In the genomic region with DNA sequence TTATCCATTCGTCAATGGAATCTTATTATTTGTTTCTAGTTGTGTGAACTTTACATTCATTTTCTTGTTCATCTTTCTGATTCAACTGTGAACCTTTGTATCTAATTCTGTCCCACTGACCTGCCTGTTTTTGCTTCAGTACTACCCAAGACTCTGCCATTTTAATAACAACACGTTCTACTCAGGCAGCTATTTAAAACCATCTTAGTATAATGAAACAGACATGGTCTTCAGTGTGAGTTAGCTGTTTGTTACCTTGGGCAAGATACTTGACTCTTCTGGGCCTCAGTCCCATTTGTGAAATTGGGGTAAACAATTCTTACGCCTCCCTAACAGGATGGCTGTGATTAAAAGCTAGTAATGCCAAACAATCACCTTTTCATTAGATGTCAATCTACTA, we compare ENCODE assay signal across 10 cellular contexts. TPM values are rescaled to one million over a fixed set of nuclear protein-coding genes. Genes with fewer than 3 reads are reported as not detected.
DNase-seq lines count a peak whose midpoint lies in the region; ATAC-seq, FAIRE-seq and TF ChIP-seq lines count a peak whose summit lies in the region.
"Had no signal": no experiment of that assay in that cellular context is flagged by ENCODE, and none has a peak within 500 bp of the region (broad histone marks: within the 10 kb centered on the region; RNA-seq: fewer than 3 reads in every experiment).

No MANE protein-coding gene starts in this region.

- H3K36me3 ChIP-seq in kidney (ENCODE audit: control insufficient read depth in 1 of 2, insufficient read depth in 2 of 2, low read length in 2 of 2) (no peaks in the 10 kb centered on the region), suprapubic skin (no peaks in the 10 kb centered on the region)

- no peak for TF ChIP-seq CTCF in kidney (IDR thresholded peaks at IDR 0.05; ENCODE audit: borderline replicate concordance, extremely low read depth, insufficient read depth)
- no peak for TF ChIP-seq CTCF in suprapubic skin (IDR thresholded peaks at IDR 0.05)

- H3K27ac Mint-ChIP-seq in activated CD4-positive, alpha-beta T cell treated with anti-CD3 and anti-CD28 coated beads, Interleukin-2, amount 10 ng/mL, durations not matched to agents 24 days and 14 days = peak overlapping the region; percentile 87
- peak overlapping the region; percentile 83 for H3K27ac Mint-ChIP-seq in activated T-helper 1 cell treated with anti-CD3 and anti-CD28 coated beads, Interleukin-12 subunit alpha, Interleukin-12 subunit beta, Interleukin-2, Interleukin-4 antibody, amounts not matched to agents 30 ng/mL and 10 ng/mL and 1 ng/mL, durations not matched to agents 14 hours and 24 hours and 36 hours

- 29% methylated on average over 3 of the region's 3 CpGs for WGBS in suprapubic skin

- H3K27ac ChIP-seq in kidney (ENCODE audit: low read depth in 2 of 2, low read length in 2 of 2) = no peak overlapping the region
- H3K27ac ChIP-seq in suprapubic skin = no peak overlapping the region

- H3K4me1 Mint-ChIP-seq in activated CD4-positive, alpha-beta T cell treated with anti-CD3 and anti-CD28 coated beads, Interleukin-2, amount 10 ng/mL, durations not matched to agents 24 days and 14 days = peaks cover 24% of the 10 kb centered on the region
- H3K4me1 Mint-ChIP-seq in activated T-helper 1 cell treated with anti-CD3 and anti-CD28 coated beads, Interleukin-12 subunit alpha, Interleukin-12 subunit beta, Interleukin-2, Interleukin-4 antibody, amounts not matched to agents 30 ng/mL and 10 ng/mL and 1 ng/mL, durations not matched to agents 14 hours and 24 hours and 36 hours (ENCODE audit: low read depth) = peaks cover 32% of the 10 kb centered on the region

- H3K4me1 ChIP-seq in kidney (ENCODE audit: control insufficient read depth in 1 of 2, insufficient read depth in 1 of 2, low read depth in 1 of 2, low read length in 2 of 2) (peaks cover 10 to 24% of the 10 kb centered on the region in 2 donors), suprapubic skin (peaks cover 54% of the 10 kb centered on the region)

- no peak overlapping the region for H3K4me3 Mint-ChIP-seq in activated CD4-positive, alpha-beta T cell treated with anti-CD3 and anti-CD28 coated beads, Interleukin-2, amount 10 ng/mL, durations not matched to agents 24 days and 14 days
- H3K4me3 Mint-ChIP-seq in activated T-helper 1 cell treated with anti-CD3 and anti-CD28 coated beads, Interleukin-12 subunit alpha, Interleukin-12 subunit beta, Interleukin-2, Interleukin-4 antibody, amounts not matched to agents 30 ng/mL and 10 ng/mL and 1 ng/mL, durations not matched to agents 14 hours and 24 hours and 36 hours = peak overlapping the region; percentile 84

- peaks cover 16% of the 10 kb centered on the region for H3K36me3 Mint-ChIP-seq in activated CD4-positive, alpha-beta T cell treated with anti-CD3 and anti-CD28 coated beads, Interleukin-2, amount 10 ng/mL, durations not matched to agents 24 days and 14 days (ENCODE audit: low read depth)
- H3K36me3 Mint-ChIP-seq in activated T-helper 1 cell treated with anti-CD3 and anti-CD28 coated beads, Interleukin-12 subunit alpha, Interleukin-12 subunit beta, Interleukin-2, Interleukin-4 antibody, amounts not matched to agents 30 ng/mL and 10 ng/mL and 1 ng/mL, durations not matched to agents 14 hours and 24 hours and 36 hours (ENCODE audit: low read depth) = peaks cover 14% of the 10 kb centered on the region

- no peak for TF ChIP-seq EP300 in suprapubic skin (IDR thresholded peaks at IDR 0.05)

- H3K4me3 ChIP-seq in kidney (ENCODE audit: low read length in 2 of 2) = peak overlapping the region; percentile 92 to 94
- peak overlapping the region; percentile 78 for H3K4me3 ChIP-seq in suprapubic skin

- no peaks in the 10 kb centered on the region for H3K27me3 ChIP-seq in suprapubic skin

- DNase-seq in activated CD4-positive, alpha-beta T cell treated with anti-CD3 and anti-CD28 coated beads, Interleukin-2, amount 10 ng/mL, durations not matched to agents 24 days and 14 days = no peak
- no peak for DNase-seq in activated CD4-positive, alpha-beta T cell treated with anti-CD3 and anti-CD28 coated beads for 4 hours
- DNase-seq in activated T-helper 1 cell treated with anti-CD3 and anti-CD28 coated beads, Interleukin-12 subunit alpha, Interleukin-12 subunit beta, Interleukin-2, Interleukin-4 antibody, amounts not matched to agents 30 ng/mL and 10 ng/mL and 1 ng/mL, durations not matched to agents 14 hours and 24 hours and 36 hours (ENCODE audit: low spot score) = no peak
- DNase-seq in kidney (no peak), suprapubic skin (ENCODE audit: low spot score in 2 of 2) (no peak), D341Med (ENCODE audit: low spot score) (no peak), iPS-NIHi7 (ENCODE audit: extremely low spot score) (no peak)
- DNase-seq: stimulated activated CD4-positive, alpha-beta T cell treated with anti-CD3 and anti-CD28 coated beads, Interleukin-1b, Interleukin-23, amount 100 ng/mL, for 48 hours had no signal

- intact Hi-C loops in activated CD4-positive, alpha-beta T cell treated with anti-CD3 and anti-CD28 coated beads, Interleukin-2, amount 10 ng/mL, durations not matched to agents 24 days and 14 days (cut with micrococcal nuclease) = loop anchor here (5.0 kb wide), 2 partner anchors 42 to 528 kb away; partner anchors contain the start of gene TM6SF1
- intact Hi-C loops in activated T-helper 1 cell treated with anti-CD3 and anti-CD28 coated beads, Interleukin-12 subunit alpha, Interleukin-12 subunit beta, Interleukin-2, Interleukin-4 antibody, amounts not matched to agents 30 ng/mL and 10 ng/mL and 1 ng/mL, durations not matched to agents 14 hours and 24 hours and 36 hours (cut with micrococcal nuclease) = loop anchor here (1.0 to 10.0 kb wide), 5 partner anchors 98 to 801 kb away; partner anchors contain the start of genes EFL1, RPS17 and SAXO2
- intact Hi-C loops in kidney (cut with DNase I) = no loop called here

- no peak for TF ChIP-seq POLR2A in suprapubic skin (IDR thresholded peaks at IDR 0.05)

- FAIRE-seq in kidney (lab: Jason Lieb, UNC) = no peak
- FAIRE-seq: D721Med had no signal

- ATAC-seq in HG02973 (IDR thresholded peaks at IDR 0.05; ENCODE audit: unreplicated experiment) = no peak

- H3K9me3 ChIP-seq in kidney (ENCODE audit: control insufficient read depth in 1 of 2, low read length in 2 of 2) = no peaks in the 10 kb centered on the region
- H3K9me3 ChIP-seq in suprapubic skin = no peaks in the 10 kb centered on the region

- H3K27me3 Mint-ChIP-seq in activated CD4-positive, alpha-beta T cell treated with anti-CD3 and anti-CD28 coated beads, Interleukin-2, amount 10 ng/mL, durations not matched to agents 24 days and 14 days = no peaks in the 10 kb centered on the region
- H3K27me3 Mint-ChIP-seq in activated T-helper 1 cell treated with anti-CD3 and anti-CD28 coated beads, Interleukin-12 subunit alpha, Interleukin-12 subunit beta, Interleukin-2, Interleukin-4 antibody, amounts not matched to agents 30 ng/mL and 10 ng/mL and 1 ng/mL, durations not matched to agents 14 hours and 24 hours and 36 hours (ENCODE audit: insufficient read depth) = peaks cover 2% of the 10 kb centered on the region

- H3K9me3 Mint-ChIP-seq in activated CD4-positive, alpha-beta T cell treated with anti-CD3 and anti-CD28 coated beads, Interleukin-2, amount 10 ng/mL, durations not matched to agents 24 days and 14 days = peaks cover 3% of the 10 kb centered on the region
- H3K9me3 Mint-ChIP-seq in activated T-helper 1 cell treated with anti-CD3 and anti-CD28 coated beads, Interleukin-12 subunit alpha, Interleukin-12 subunit beta, Interleukin-2, Interleukin-4 antibody, amounts not matched to agents 30 ng/mL and 10 ng/mL and 1 ng/mL, durations not matched to agents 14 hours and 24 hours and 36 hours = peaks cover 8% of the 10 kb centered on the region

- peak overlapping the region; percentile 37 to 71 for H3K9ac ChIP-seq in kidney (ENCODE audit: low read length in 2 of 2)

RNA-seq across cellular contexts. Expression of gene BTBD1, which starts 1.6 kb away (rescaled TPM):
- total RNA-seq in activated CD4-positive, alpha-beta T cell treated with anti-CD3 and anti-CD28 coated beads, Interleukin-2, amount 10 ng/mL, durations not matched to agents 24 days and 14 days = 61.7 and 62.7 TPM in 2 replicates
- 61.7 and 61.8 TPM in 2 replicates for total RNA-seq in activated T-helper 1 cell treated with anti-CD3 and anti-CD28 coated beads, Interleukin-12 subunit alpha, Interleukin-12 subunit beta, Interleukin-2, Interleukin-4 antibody, amounts not matched to agents 30 ng/mL and 10 ng/mL and 1 ng/mL, durations not matched to agents 14 hours and 24 hours and 36 hours
- total RNA-seq in kidney = 52.0 TPM
- 29.1 TPM for polyA plus RNA-seq in kidney (ENCODE audit: insufficient read depth, low read depth, low replicate concordance)
- total RNA-seq in suprapubic skin = 10 to 100 TPM; 43.9 to 54.3 (median 50.0) TPM

RNA-seq across cellular contexts. Expression of gene TM6SF1, which starts 42.0 kb away (rescaled TPM):
- total RNA-seq in activated CD4-positive, alpha-beta T cell treated with anti-CD3 and anti-CD28 coated beads, Interleukin-2, amount 10 ng/mL, durations not matched to agents 24 days and 14 days = 3.6 and 4.0 TPM in 2 replicates
- total RNA-seq in activated T-helper 1 cell treated with anti-CD3 and anti-CD28 coated beads, Interleukin-12 subunit alpha, Interleukin-12 subunit beta, Interleukin-2, Interleukin-4 antibody, amounts not matched to agents 30 ng/mL and 10 ng/mL and 1 ng/mL, durations not matched to agents 14 hours and 24 hours and 36 hours = 4.5 and 5.2 TPM in 2 replicates
- total RNA-seq in kidney = 10.4 TPM
- 2.6 TPM for polyA plus RNA-seq in kidney (ENCODE audit: insufficient read depth, low read depth, low replicate concordance)
- total RNA-seq in suprapubic skin = 1 to 10 TPM; 1.6 to 2.7 (median 2.3) TPM

RNA-seq across cellular contexts. Expression of gene C15orf40, which starts 54.0 kb away (rescaled TPM):
- 23.6 and 30.8 TPM in 2 replicates for total RNA-seq in activated CD4-positive, alpha-beta T cell treated with anti-CD3 and anti-CD28 coated beads, Interleukin-2, amount 10 ng/mL, durations not matched to agents 24 days and 14 days
- total RNA-seq in activated T-helper 1 cell treated with anti-CD3 and anti-CD28 coated beads, Interleukin-12 subunit alpha, Interleukin-12 subunit beta, Interleukin-2, Interleukin-4 antibody, amounts not matched to agents 30 ng/mL and 10 ng/mL and 1 ng/mL, durations not matched to agents 14 hours and 24 hours and 36 hours = 24.2 and 29.0 TPM in 2 replicates
- total RNA-seq in kidney (20.5 TPM), suprapubic skin (10 to 100 TPM; 18.7 to 37.2 (median 22.9) TPM)
- 44.1 TPM for polyA plus RNA-seq in kidney (ENCODE audit: insufficient read depth, low read depth, low replicate concordance)
